In genomic region chr2:24512404-24512803, GRCh38 we compare ENCODE assay signal across 1 cellular context.
TF ChIP-seq lines count a peak whose summit lies in the region.

No MANE protein-coding gene starts in this region.

TF ChIP-seq in K562, 482 proteins besides CTCF, POLR2A, EP300 and RAD21:
- TF ChIP-seq ZNF592 (IDR thresholded peaks at IDR 0.05) (no peak), NFE2 (IDR thresholded peaks at IDR 0.05; ENCODE audit: low read depth) (0 out of 2 replicates have a peak, but pooled peaks have one; percentile 4)
